ENCODE assay signal across 23 cellular contexts in the genomic region with DNA sequence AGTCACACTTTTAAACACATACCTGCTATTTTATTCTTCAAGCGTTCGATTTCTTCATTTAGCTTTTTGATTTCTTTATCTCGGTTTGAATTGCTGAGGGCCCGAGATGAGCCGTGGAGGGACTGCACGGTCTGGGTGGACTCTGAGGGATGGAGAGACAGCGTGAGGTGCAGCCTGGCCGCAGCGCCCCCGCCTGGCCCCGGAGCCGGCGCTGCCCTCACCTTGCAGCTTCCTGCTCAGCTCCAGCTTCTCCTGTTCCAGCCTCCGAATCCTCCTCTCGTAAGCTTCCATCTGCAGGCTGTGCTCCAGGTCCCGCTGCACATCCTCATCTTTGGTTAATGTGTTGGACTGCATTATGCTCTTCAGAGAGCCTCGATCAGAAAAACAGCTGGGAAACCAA. TPM values are rescaled to one million over a fixed set of nuclear protein-coding genes. Genes with fewer than 3 reads are reported as not detected.
DNase-seq lines count a peak whose midpoint lies in the region; ATAC-seq, FAIRE-seq and TF ChIP-seq lines count a peak whose summit lies in the region.
"Had no signal": no experiment of that assay in that cellular context is flagged by ENCODE, and none has a peak within 500 bp of the region (broad histone marks: within the 10 kb centered on the region; RNA-seq: fewer than 3 reads in every experiment).

No MANE protein-coding gene starts in this region.

- TF ChIP-seq EP300 in HepG2 (IDR thresholded peaks at IDR 0.05; ENCODE audit: low read depth in 2 of 2, low read length in 2 of 2) (no peak), HepG2 (CRISPR knock-in tag; IDR thresholded peaks at IDR 0.05; ENCODE audit: borderline replicate concordance) (no peak), K562 (IDR thresholded peaks at IDR 0.05; ENCODE audit: low read length) (no peak)

- H3K9me3 ChIP-seq in HepG2 (ENCODE audit: low read length) (no peaks in the 10 kb centered on the region), right lobe of liver (no peaks in the 10 kb centered on the region), OCI-LY7 (ENCODE audit: low read length) (no peaks in the 10 kb centered on the region), K562 (replicated peaks; ENCODE audit: control insufficient read depth, insufficient read depth, low read depth, low read length) (no peaks in the 10 kb centered on the region), spleen (no peaks in the 10 kb centered on the region)
- H3K9me3 ChIP-seq: Caco-2, SJSA1 had no signal

- 98% methylated on average over 17 of the region's 17 CpGs for WGBS in HepG2 (ENCODE audit: low lambda C conversion rate)
- 91% methylated on average over 17 of the region's 17 CpGs for WGBS in right lobe of liver (ENCODE audit: insufficient coverage, low coverage, low lambda C conversion rate, missing lambda C conversion rate)
- WGBS in K562 (ENCODE audit: insufficient coverage, low coverage, missing lambda C conversion rate) = 86% methylated on average over 15 of the region's 17 CpGs
- 89 to 93% (median 93%) methylated on average over 17 of the region's 17 CpGs for WGBS in spleen, 5 donors

- no peak for ATAC-seq in HepG2
- ATAC-seq in right lobe of liver = no peak
- peak; percentile 59; the same call in 2 of the 3 replicates for ATAC-seq in K562
- ATAC-seq in HG03025 (IDR thresholded peaks at IDR 0.05; ENCODE audit: low FRiP score, unreplicated experiment) = no peak

- H3K4me3 ChIP-seq in HepG2 (replicated peaks in 1 of 3; ENCODE audit: insufficient read depth in 1 of 3, low read depth in 2 of 3, low read length in 3 of 3) (no peak overlapping the region), right lobe of liver (no peak overlapping the region), OCI-LY7 (ENCODE audit: low read depth, low read length, poor library complexity, severe bottlenecking) (no peak overlapping the region), K562 (no peak overlapping the region), spleen (no peak overlapping the region)
- H3K4me3 ChIP-seq: SJSA1 had no signal

- intact Hi-C loops in HepG2 (cut with micrococcal nuclease; ENCODE audit: unreplicated experiment) = no loop called here
- intact Hi-C loops in right lobe of liver (cut with DNase I) = no loop called here
- intact Hi-C loops in OCI-LY7 (cut with micrococcal nuclease; ENCODE audit: unreplicated experiment) = no loop called here
- intact Hi-C loops in K562 (cut with micrococcal nuclease) = no loop called here
- intact Hi-C loops in spleen (cut with DNase I; ENCODE audit: low total_unique reads) = no loop called here

- TF ChIP-seq POLR2A in HepG2 (IDR thresholded peaks at IDR 0.05; ENCODE audit: insufficient read depth in 1 of 2, low read depth in 2 of 2, low read length in 2 of 2) (no peak), right lobe of liver (IDR thresholded peaks at IDR 0.05) (no peak), K562 (conservative IDR thresholded peaks at IDR 0.05) (no peak), spleen (IDR thresholded peaks at IDR 0.05) (no peak)

- no peak overlapping the region for H3K4me2 ChIP-seq in HepG2 (ENCODE audit: low read depth, low read length)
- no peak overlapping the region for H3K4me2 ChIP-seq in OCI-LY7 (ENCODE audit: low read length)
- no peak overlapping the region for H3K4me2 ChIP-seq in K562 (ENCODE audit: insufficient read depth, low read length)

- CTCF ChIA-PET in HepG2 (lab: Yijun Ruan, JAX; ENCODE audit: low intra/inter-chr PET ratio, low total read pairs) = no interaction called here
- CTCF ChIA-PET in OCI-LY7 (lab: Charles Lee; ENCODE audit: unreplicated experiment) = interaction anchor here (0.6 kb wide), 1 partner anchor 358 kb away, joined by 3 read pairs; a partner anchor contains a TSS
- CTCF ChIA-PET in K562 (lab: Yijun Ruan, JAX; ENCODE audit: low intra/inter-chr PET ratio) = interaction anchor here (0.6 kb wide), 2 partner anchors 457 to 803 kb away, joined by 3 to 6 read pairs; no protein-coding TSS in a partner anchor

- BruUV-seq in HepG2 (replicated peaks; lab: Mats Ljungman, UMichigan) (no TSS peak), OCI-LY7 (replicated peaks; lab: Mats Ljungman, UMichigan) (no TSS peak), K562 (replicated peaks; lab: Mats Ljungman, UMichigan) (no TSS peak)

- DNase-seq in HepG2 (ENCODE audit: low spot score) (no peak), right lobe of liver (no peak), OCI-LY7 (ENCODE audit: low spot score) (no peak), K562 (ENCODE audit: extremely low read depth in 1 of 4, low spot score in 3 of 4) (peak in 1 of 4 experiments; percentile 17), spleen (peak; percentile 24), nucleus accumbens (lab: John Stamatoyannopoulos, UW) (no peak), NCI-H446 treated with DMSO at 0.1 percent for 48 hours (lab: John Stamatoyannopoulos, UW) (no peak)
- DNase-seq: Caco-2, GF-D8, Kasumi-1, NCI-H1105, NCI-H1694, NCI-H2081 treated with DMSO at 0.1 percent for 48 hours, NCI-H510A treated with DMSO at 0.1 percent for 48 hours, NCI-H82, SW 1271 had no signal

- TF ChIP-seq RAD21 in HepG2 (CRISPR knock-in tag; IDR thresholded peaks at IDR 0.05) (no peak), K562 (CRISPR knock-in tag; conservative IDR thresholded peaks at IDR 0.05 in 1 of 2, IDR thresholded peaks at IDR 0.05 in 1 of 2) (no peak)

- H4K20me1 ChIP-seq in HepG2 (ENCODE audit: insufficient read depth, low read length) = no peaks in the 10 kb centered on the region
- H4K20me1 ChIP-seq in OCI-LY7 (ENCODE audit: insufficient read depth, low read length) = no peaks in the 10 kb centered on the region
- H4K20me1 ChIP-seq in K562 (replicated peaks; ENCODE audit: control insufficient read depth, insufficient read depth, low read length) = no peaks in the 10 kb centered on the region

- H3K4me1 ChIP-seq in HepG2 (ENCODE audit: insufficient read depth, low read length) (no peaks in the 10 kb centered on the region), right lobe of liver (no peaks in the 10 kb centered on the region), OCI-LY7 (ENCODE audit: insufficient read depth, low read length, poor library complexity, severe bottlenecking) (no peaks in the 10 kb centered on the region), K562 (replicated peaks in 1 of 2; ENCODE audit: control insufficient read depth in 2 of 2, insufficient read depth in 2 of 2, low read length in 2 of 2) (peaks cover 0 to 6% of the 10 kb centered on the region in 2 experiments; a peak in 1 of 5 replicates), spleen (no peaks in the 10 kb centered on the region)
- H3K4me1 ChIP-seq: Caco-2, SJSA1 had no signal

- H2AFZ ChIP-seq in HepG2 (ENCODE audit: low read length) (no peak overlapping the region), OCI-LY7 (ENCODE audit: low read length) (no peak overlapping the region), K562 (ENCODE audit: low read depth, low read length) (no peak overlapping the region)

- FAIRE-seq in HepG2 (lab: Jason Lieb, UNC) (no peak), K562 (lab: Jason Lieb, UNC) (no peak)
- FAIRE-seq: GM12892, GM18507, H54 had no signal

- no peak for TF ChIP-seq CTCF in HepG2 (CRISPR knock-in tag; IDR thresholded peaks at IDR 0.05)
- no peak for TF ChIP-seq CTCF in right lobe of liver (IDR thresholded peaks at IDR 0.05)
- peak; percentile 33; the same call in 1 of the 2 replicates for TF ChIP-seq CTCF in OCI-LY7 (conservative IDR thresholded peaks at IDR 0.05; ENCODE audit: low read length)
- TF ChIP-seq CTCF in K562 (IDR thresholded peaks at IDR 0.05 in 2 of 3, conservative IDR thresholded peaks at IDR 0.05 in 1 of 3; ENCODE audit: insufficient read depth in 2 of 3, low read depth in 1 of 3, low read length in 3 of 3) = peak; percentile 15 to 32 (median 26); a peak in 2 of 6 replicates
- no peak for TF ChIP-seq CTCF in spleen (IDR thresholded peaks at IDR 0.05 in 8 of 11, conservative IDR thresholded peaks at IDR 0.05 in 3 of 11)

- POLR2A ChIA-PET in HepG2 (lab: Yijun Ruan, JAX) (no interaction called here), OCI-LY7 (lab: Charles Lee) (interaction anchor here (0.6 kb wide), 1 partner anchor 41 kb away, joined by 4 read pairs; no protein-coding TSS in a partner anchor), K562 (lab: Yijun Ruan, JAX) (no interaction called here)

- H3K9me1 ChIP-seq in K562 (ENCODE audit: control insufficient read depth, insufficient read depth, low read length) = no peaks in the 10 kb centered on the region

- H3K9ac ChIP-seq in HepG2 (ENCODE audit: insufficient read depth, low read depth, low read length) (no peak overlapping the region), K562 (ENCODE audit: insufficient read depth in 1 of 2, low read depth in 2 of 2, low read length in 2 of 2) (no peak overlapping the region)

- H3K27ac ChIP-seq in HepG2 (ENCODE audit: extremely low read length, insufficient read depth, low read length) = no peak overlapping the region
- no peak overlapping the region for H3K27ac ChIP-seq in right lobe of liver
- no peak overlapping the region for H3K27ac ChIP-seq in OCI-LY7 (ENCODE audit: low read depth, low read length, poor library complexity, severe bottlenecking)
- H3K27ac ChIP-seq in K562 (ENCODE audit: extremely low read depth, low read depth, low read length) = no peak overlapping the region
- H3K27ac ChIP-seq in spleen = no peak overlapping the region
- H3K27ac ChIP-seq: HL-60, SJSA1 had no signal

- in situ Hi-C loops in HepG2 (cut with HindIII; ENCODE audit: extremely low pct_ligation_motif_present, low pct_unique_long_range_greater_than_20kb) (no loop called here), K562 (cut with MboI) (no loop called here)

- H3K27me3 ChIP-seq in HepG2 (ENCODE audit: control insufficient read depth in 1 of 2, insufficient read depth in 2 of 2, low read length in 2 of 2) (no peaks in the 10 kb centered on the region; a peak in 1 of 5 replicates), right lobe of liver (no peaks in the 10 kb centered on the region), K562 (ENCODE audit: control insufficient read depth in 2 of 2, insufficient read depth in 2 of 2, low read length in 2 of 2) (no peaks in the 10 kb centered on the region), spleen (replicated peaks in 1 of 7) (no peaks in the 10 kb centered on the region)
- H3K27me3 ChIP-seq: SJSA1 had no signal

- H3K36me3 ChIP-seq in HepG2 (replicated peaks in 1 of 2; ENCODE audit: control insufficient read depth in 1 of 2, insufficient read depth in 2 of 2, low read length in 2 of 2) = peaks cover 22 to 64% of the 10 kb centered on the region in 2 experiments; a peak in 4 of 5 replicates
- peaks cover 0 to 73% (median 35%) of the 10 kb centered on the region in 4 donors for H3K36me3 ChIP-seq in right lobe of liver
- no peaks in the 10 kb centered on the region for H3K36me3 ChIP-seq in OCI-LY7 (ENCODE audit: insufficient read depth, low read length)
- peaks cover 42% of the 10 kb centered on the region; the same call in 2 of the 3 replicates for H3K36me3 ChIP-seq in K562 (ENCODE audit: control insufficient read depth, insufficient read depth, low read length)
- peaks cover 0 to 100% (median 67%) of the 10 kb centered on the region in 6 donors for H3K36me3 ChIP-seq in spleen

- H3K79me2 ChIP-seq in HepG2 (ENCODE audit: insufficient read depth, low read length) (no peaks in the 10 kb centered on the region), OCI-LY7 (ENCODE audit: insufficient read depth, low read depth, low read length) (no peaks in the 10 kb centered on the region), K562 (ENCODE audit: control insufficient read depth, insufficient read depth, low read length) (no peaks in the 10 kb centered on the region)

- no peaks in the 10 kb centered on the region for H3K9me2 ChIP-seq in OCI-LY7 (ENCODE audit: insufficient read depth, low read length)

RNA-seq across cellular contexts. Expression of a gene that starts 53.2 kb away (rescaled TPM):
- 8.2 and 33.1 TPM in 2 replicates for total RNA-seq in HepG2 (2016; rRNA removed; fragmentation: Illumina TruSeq; extraction: Trizol)
- total RNA-seq in HepG2 (2016; cell fraction: cytosol; rRNA removed; fragmentation: Illumina TruSeq; extraction: Trizol; ENCODE audit: low read depth) = 5.2 and 6.0 TPM in 2 replicates
- 9.3 and 30.8 TPM in 2 replicates for total RNA-seq in HepG2 (2016; cell fraction: insoluble cytoplasmic fraction; rRNA removed; fragmentation: Illumina TruSeq; extraction: Trizol)
- 7.8 and 9.0 TPM in 2 replicates for total RNA-seq in HepG2 (2016; cell fraction: membrane; rRNA removed; fragmentation: Illumina TruSeq; extraction: Trizol)
- 29.3 and 33.8 TPM in 2 replicates for total RNA-seq in HepG2 (2016; cell fraction: nucleus; rRNA removed; fragmentation: Illumina TruSeq; extraction: Trizol)
- 9.8 and 18.9 TPM in 2 replicates for polyA plus RNA-seq in HepG2 (2011; rRNA removed)
- polyA plus RNA-seq in HepG2 (2011; cell fraction: cytosol; rRNA removed) = 13.3 and 22.3 TPM in 2 replicates
- polyA plus RNA-seq in HepG2 (2011; cell fraction: nucleus; rRNA removed) = 158 and 165 TPM in 2 replicates
- polyA plus RNA-seq in HepG2 (2012) = 15.1 and 18.5 TPM in 2 replicates
- 3.8 and 4.1 TPM in 2 replicates for polyA plus RNA-seq in HepG2 (2016; cell fraction: cytosol; fragmentation: Illumina TruSeq; extraction: Trizol; ENCODE audit: low read depth)
- 9.2 and 10.3 TPM in 2 replicates for polyA plus RNA-seq in HepG2 (2016; cell fraction: insoluble cytoplasmic fraction; fragmentation: Illumina TruSeq; extraction: Trizol; ENCODE audit: low read depth)
- 5.6 and 6.3 TPM in 2 replicates for polyA plus RNA-seq in HepG2 (2016; cell fraction: membrane; fragmentation: Illumina TruSeq; extraction: Trizol; ENCODE audit: low read depth)
- 62.6 and 64.7 TPM in 2 replicates for polyA plus RNA-seq in HepG2 (2016; cell fraction: nucleus; fragmentation: Illumina TruSeq; extraction: Trizol; ENCODE audit: insufficient read depth, low read depth)
- 0.14 and 21.4 TPM in 2 replicates for polyA minus RNA-seq in HepG2 (2011; rRNA and poly(A)+ RNA removed; ENCODE audit: low replicate concordance)
- 12.3 and 17.0 TPM in 2 replicates for polyA minus RNA-seq in HepG2 (2011; cell fraction: cytosol; rRNA and poly(A)+ RNA removed)
- 14.8 and 15.0 TPM in 2 replicates for polyA minus RNA-seq in HepG2 (2011; cell fraction: nucleus; rRNA and poly(A)+ RNA removed)
- total RNA-seq in right lobe of liver = 10 to 100 TPM in 5 of 6 experiments, 1 to 10 TPM in 1; 7.1 to 69.1 (median 28.6) TPM
- 0.18 and 0.35 TPM in 2 replicates for total RNA-seq in OCI-LY7 (2014; rRNA removed; shearing (Covaris generic))
- 5.6 and 6.4 TPM in 2 replicates for total RNA-seq in OCI-LY7 (2022)
- total RNA-seq in K562 (2011; cell fraction: chromatin; rRNA removed; ENCODE audit: low replicate concordance) = 0.49 TPM in 1 of 2 replicates, not detected in the other
- 0.13 and 0.17 TPM in 2 replicates for total RNA-seq in K562 (2011; cell fraction: nucleolus; rRNA removed)
- total RNA-seq in K562 (2011; cell fraction: nucleoplasm; rRNA removed) = 0.22 TPM in 1 of 2 replicates, not detected in the other
- total RNA-seq in K562 (2014; rRNA removed) = 0.04 and 0.14 TPM in 2 replicates
- total RNA-seq in K562 (2014; rRNA removed; fragmentation: Illumina TruSeq; extraction: Trizol) = not detected in 2 replicates
- not detected in 2 replicates for total RNA-seq in K562 (2015; rRNA removed; fragmentation: Illumina TruSeq; extraction: Trizol)
- total RNA-seq in K562 (2021) = 0.04 and 0.09 TPM in 2 replicates
- polyA plus RNA-seq in K562 (2011; rRNA removed) = not detected in 2 replicates
- polyA plus RNA-seq in K562 (2011; cell fraction: cytosol; rRNA removed) = 0.03 TPM in 1 of 2 replicates, not detected in the other
- polyA plus RNA-seq in K562 (2011; cell fraction: nucleus; rRNA removed) = 0.20 and 0.27 TPM in 2 replicates
- 0.03 and 0.14 TPM in 2 replicates for polyA plus RNA-seq in K562 (2012)
- polyA plus RNA-seq in K562 (2014; fragmentation: Illumina TruSeq; extraction: Trizol) = not detected in 2 replicates
- polyA plus RNA-seq in K562 (2014; fragmentation: Nextera tagmentation; extraction: Ambion mirVana) = not detected
- not detected in 2 replicates for polyA plus RNA-seq in K562 (2014; rRNA removed)
- polyA minus RNA-seq in K562 (2011; rRNA and poly(A)+ RNA removed) = not detected in 2 replicates
- polyA minus RNA-seq in K562 (2011; cell fraction: cytosol; rRNA and poly(A)+ RNA removed) = not detected in 2 replicates
- polyA minus RNA-seq in K562 (2011; cell fraction: nucleus; rRNA and poly(A)+ RNA removed) = 0.11 and 0.13 TPM in 2 replicates
- total RNA-seq in spleen = 1 to 10 TPM in 6 of 7 donors, under 1 TPM in 1; 0.65 to 3.0 (median 2.4) TPM
- 1 to 10 TPM; 1.6 to 2.2 (median 2.1) TPM for polyA plus RNA-seq in spleen
- total RNA-seq: HT1080, SJSA1 had no signal

Comparison
In these comparisons a context has a peak if more than half of its experiments do, and no peak if none do; other contexts are left out.
1. CTCF ChIP-seq: peak in OCI-LY7 (single experiment) and K562 (3 of 3); none in HepG2 (single experiment), right lobe of liver (0 of 4) and spleen (0 of 11).